ENCODE assay signal across 27 cellular contexts in genomic region chr9:120622790-120623189, GRCh38.
"Had no signal": no experiment of that assay in that cellular context is flagged by ENCODE, and none has a peak within 500 bp of the region (broad histone marks: within the 10 kb centered on the region; RNA-seq: fewer than 3 reads in every experiment).

No MANE protein-coding gene starts in this region.

- DNase-seq: activated CD4-positive, alpha-beta memory T cell treated with anti-CD3 and anti-CD28 coated beads, Interleukin-2, amount 10 ng/mL, durations not matched to agents 7 days and 5 days; activated CD4-positive, alpha-beta T cell treated with anti-CD3 and anti-CD28 coated beads for 36 hours; activated CD4-positive, alpha-beta T cell treated with anti-CD3 and anti-CD28 coated beads, Interleukin-2, amount 10 ng/mL, durations not matched to agents 7 days and 5 days; activated CD4-positive, alpha-beta T cell treated with anti-CD3 and anti-CD28 coated beads, Interleukin-2, amount 50 U/mL, for 4 hours; activated CD4-positive, CD25-positive, alpha-beta regulatory T cell; activated CD4-positive, CD25-positive, alpha-beta regulatory T cell treated with anti-CD3 and anti-CD28 coated beads, Interleukin-2, amount 50 U/mL, for 72 hours; activated CD8-positive, alpha-beta memory T cell treated with anti-CD3 and anti-CD28 coated beads, Interleukin-2, amount 50 U/mL, for 48 hours; activated gamma-delta T cell; activated naive CD4-positive, alpha-beta T cell; activated naive CD4-positive, alpha-beta T cell treated with anti-CD3 and anti-CD28 coated beads, Interleukin-2, amount 10 ng/mL, durations not matched to agents 7 days and 5 days; activated naive CD8-positive, alpha-beta T cell treated with anti-CD3 and anti-CD28 coated beads, Interleukin-2, amount 10 ng/mL, durations not matched to agents 7 days and 5 days; activated T-cell treated with anti-CD3 and anti-CD28 coated beads for 4 hours; activated T-cell treated with anti-CD3 and anti-CD28 coated beads, Interleukin-2, amount 50 U/mL, for 24 hours; activated T-cell treated with anti-CD3 and anti-CD28 coated beads, Interleukin-2, amount 50 U/mL, for 72 hours; amniotic stem cell; anterior cingulate cortex; caudate nucleus; effector memory CD4-positive, alpha-beta T cell; endodermal cell; foreskin fibroblast; head of caudate nucleus; T-helper 2 cell had no signal

- ATAC-seq: activated CD4-positive, alpha-beta T cell treated with anti-CD3 and anti-CD28 coated beads for 36 hours; activated naive CD4-positive, alpha-beta T cell treated with anti-CD3 and anti-CD28 coated beads, Interleukin-2, amount 50 U/mL, for 72 hours; activated T-cell treated with anti-CD3 and anti-CD28 coated beads, Interleukin-2, amount 50 U/mL, for 72 hours; esophagus mucosa had no signal

- FAIRE-seq: astrocyte, colon, frontal cortex had no signal
